Comparison of ENCODE assay signal across 8 cellular contexts in genomic region chr5:163437309-163438182, GRCh38. TPM values are rescaled to one million over a fixed set of nuclear protein-coding genes. Genes with fewer than 3 reads are reported as not detected.
DNase-seq lines count a peak whose midpoint lies in the region; ATAC-seq, FAIRE-seq and TF ChIP-seq lines count a peak whose summit lies in the region.

A gene with protein sequence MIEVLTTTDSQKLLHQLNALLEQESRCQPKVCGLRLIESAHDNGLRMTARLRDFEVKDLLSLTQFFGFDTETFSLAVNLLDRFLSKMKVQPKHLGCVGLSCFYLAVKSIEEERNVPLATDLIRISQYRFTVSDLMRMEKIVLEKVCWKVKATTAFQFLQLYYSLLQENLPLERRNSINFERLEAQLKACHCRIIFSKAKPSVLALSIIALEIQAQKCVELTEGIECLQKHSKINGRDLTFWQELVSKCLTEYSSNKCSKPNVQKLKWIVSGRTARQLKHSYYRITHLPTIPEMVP (plus strand): TSS chr5:163437595. CDS start chr5:163439257, 1,662 bp downstream.

- FAIRE-seq in astrocyte (lab: Jason Lieb, UNC): peak; percentile 79

- under 1% methylated on average over 51 of the region's 51 CpGs for WGBS in right cardiac atrium

- H4K20me1 ChIP-seq in astrocyte (ENCODE audit: insufficient read depth, low read length): peaks cover 49% of the 10 kb centered on the region

- H3K27me3 ChIP-seq in astrocyte (ENCODE audit: insufficient read depth, low read length) (no peaks in the 10 kb centered on the region), right cardiac atrium (ENCODE audit: control insufficient read depth, insufficient read depth) (no peaks in the 10 kb centered on the region), uterus (no peaks in the 10 kb centered on the region)

- ATAC-seq in GM18502 (IDR thresholded peaks at IDR 0.05; ENCODE audit: poor library complexity, unreplicated experiment) (peak; percentile 96), HG02943 (IDR thresholded peaks at IDR 0.05; ENCODE audit: low read depth, unreplicated experiment) (peak; percentile 97), right cardiac atrium (peak; percentile 99)

- peak within 1 kb of the TSS; percentile 85 for H3K27ac ChIP-seq in astrocyte (ENCODE audit: low read depth, low read length)
- peak within 1 kb of the TSS; percentile 68 for H3K27ac ChIP-seq in right cardiac atrium (ENCODE audit: low read length)
- H3K27ac ChIP-seq in uterus: peak within 1 kb of the TSS; percentile 83 to 90

- H3K79me2 ChIP-seq in astrocyte (ENCODE audit: insufficient read depth, low read length): peaks cover 48% of the 10 kb centered on the region

- peak within 1 kb of the TSS; percentile 97 for H3K4me3 Mint-ChIP-seq in astrocyte (ENCODE audit: unreplicated experiment)

- H3K36me3 ChIP-seq in astrocyte (ENCODE audit: insufficient read depth, low read length) (peaks cover 23% of the 10 kb centered on the region), uterus (no peaks in the 10 kb centered on the region)

- H3K4me1 ChIP-seq in astrocyte (ENCODE audit: insufficient read depth, low read length): peaks cover 9% of the 10 kb centered on the region
- H3K4me1 ChIP-seq in right cardiac atrium (ENCODE audit: control insufficient read depth, insufficient read depth, low read length): no peaks in the 10 kb centered on the region
- H3K4me1 ChIP-seq in uterus: peaks cover 0 to 4% of the 10 kb centered on the region in 2 donors

- peak within 1 kb of the TSS; percentile 58 for H2AFZ ChIP-seq in astrocyte (ENCODE audit: low read depth, low read length)

- peak within 1 kb of the TSS; percentile 86 for H3K4me2 ChIP-seq in astrocyte (ENCODE audit: low read length)

- TF ChIP-seq CTCF in astrocyte (IDR thresholded peaks at IDR 0.05; ENCODE audit: insufficient read depth, low read depth, low read length) (no peak), uterus (IDR thresholded peaks at IDR 0.05) (peak in 1 of 4 experiments; percentile 6)

- H3K4me3 ChIP-seq in astrocyte (ENCODE audit: insufficient read depth, low read depth, low read length) (peak within 1 kb of the TSS; percentile 94), right cardiac atrium (ENCODE audit: low read length) (peak within 1 kb of the TSS; percentile 84), uterus (peak within 1 kb of the TSS; percentile 87 to 90)

- TF ChIP-seq POLR2A in uterus (IDR thresholded peaks at IDR 0.05): peak; percentile 63 to 71

- DNase-seq in NCI-H187 treated with DMSO at 0.1 percent for 48 hours (lab: John Stamatoyannopoulos, UW) (peak; percentile 88), T-helper 22 cell (ENCODE audit: low read depth) (peak; percentile 83), astrocyte (ENCODE audit: low read depth) (peak; percentile 92), right cardiac atrium (peak; percentile 94 to 97 (median 96)), pulmonary artery endothelial cell (ENCODE audit: low read depth, low spot score) (peak; percentile 88), uterus (peak; percentile 94 to 95)

- no peaks in the 10 kb centered on the region for H3K9me3 ChIP-seq in astrocyte (ENCODE audit: insufficient read depth, low read depth, low read length)
- no peaks in the 10 kb centered on the region for H3K9me3 ChIP-seq in right cardiac atrium (ENCODE audit: control insufficient read depth, low read length)
- no peaks in the 10 kb centered on the region for H3K9me3 ChIP-seq in uterus

- H3K4me1 Mint-ChIP-seq in astrocyte (ENCODE audit: low read depth, unreplicated experiment): peaks cover 33% of the 10 kb centered on the region

- peak within 1 kb of the TSS; percentile 98 for H3K9ac ChIP-seq in astrocyte (ENCODE audit: low read length)

- H3K36me3 Mint-ChIP-seq in astrocyte (ENCODE audit: low read depth, unreplicated experiment): peaks cover 6% of the 10 kb centered on the region

- intact Hi-C loops in right cardiac atrium (cut with DNase I): no loop called here
- intact Hi-C loops in uterus (cut with DNase I; ENCODE audit: low total_unique reads): no loop called here

- H3K9me3 Mint-ChIP-seq in astrocyte (ENCODE audit: unreplicated experiment): no peaks in the 10 kb centered on the region

- H3K27ac Mint-ChIP-seq in astrocyte (ENCODE audit: unreplicated experiment): peak within 1 kb of the TSS; percentile 93

- H3K27me3 Mint-ChIP-seq in astrocyte (ENCODE audit: low read depth, unreplicated experiment): no peaks in the 10 kb centered on the region

RNA-seq across cellular contexts. Expression of the gene that starts here (rescaled TPM):
- 185 and 214 TPM in 2 replicates for total RNA-seq in astrocyte
- total RNA-seq in right cardiac atrium: 100 to 1,000 TPM in 2 of 4 donors, 10 to 100 TPM in 2; 88.5 to 116 (median 99.4) TPM
- polyA plus RNA-seq in right cardiac atrium: 77.4 TPM
- total RNA-seq in pulmonary artery endothelial cell: 309 and 454 TPM in 2 replicates
- total RNA-seq in uterus: 100 to 1,000 TPM in 3 of 4 donors, 10 to 100 TPM in 1; 83.5 to 210 (median 141) TPM

Comparison
In these comparisons a context has a peak if more than half of its experiments do, and no peak if none do; other contexts are left out.
1. Peak in every context shown above with its lines: DNase-seq, ATAC-seq, H3K4me3 ChIP-seq and H3K27ac ChIP-seq.